In the genomic region with DNA sequence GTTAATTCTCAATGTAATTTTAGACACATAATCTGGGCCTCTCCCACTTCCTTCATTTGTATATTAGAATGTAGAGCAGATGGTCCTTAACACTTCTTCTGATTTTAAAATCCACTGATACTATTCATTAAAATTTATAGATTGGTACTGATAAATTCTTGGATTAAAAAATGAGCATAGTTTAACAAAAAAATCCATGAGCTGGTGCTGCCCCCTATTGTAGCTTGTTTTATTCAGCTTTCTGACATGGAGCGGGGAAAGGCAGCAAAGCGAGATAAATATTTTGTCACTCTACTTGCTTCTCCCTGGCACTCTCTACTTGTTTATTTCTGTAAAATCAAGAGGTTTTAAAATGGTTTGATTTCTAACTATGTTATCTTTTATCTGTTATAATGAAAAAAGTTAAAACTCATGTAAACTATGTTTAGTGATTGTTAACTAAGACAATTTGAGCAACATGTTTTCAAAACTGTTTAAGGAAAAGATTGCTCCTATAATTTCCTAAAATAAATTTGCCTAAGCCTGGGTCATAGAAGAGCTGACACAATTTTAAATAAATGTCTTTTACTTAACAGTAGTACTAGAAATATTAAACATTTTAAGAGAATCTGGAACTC, we compare ENCODE assay signal across 2 cellular contexts.
TF ChIP-seq lines count a peak whose summit lies in the region.

No MANE protein-coding gene starts in this region.

TF ChIP-seq in GM12878, 131 proteins besides CTCF, POLR2A, EP300 and RAD21 (continued from another document):
- TF ChIP-seq, protein P1, sequence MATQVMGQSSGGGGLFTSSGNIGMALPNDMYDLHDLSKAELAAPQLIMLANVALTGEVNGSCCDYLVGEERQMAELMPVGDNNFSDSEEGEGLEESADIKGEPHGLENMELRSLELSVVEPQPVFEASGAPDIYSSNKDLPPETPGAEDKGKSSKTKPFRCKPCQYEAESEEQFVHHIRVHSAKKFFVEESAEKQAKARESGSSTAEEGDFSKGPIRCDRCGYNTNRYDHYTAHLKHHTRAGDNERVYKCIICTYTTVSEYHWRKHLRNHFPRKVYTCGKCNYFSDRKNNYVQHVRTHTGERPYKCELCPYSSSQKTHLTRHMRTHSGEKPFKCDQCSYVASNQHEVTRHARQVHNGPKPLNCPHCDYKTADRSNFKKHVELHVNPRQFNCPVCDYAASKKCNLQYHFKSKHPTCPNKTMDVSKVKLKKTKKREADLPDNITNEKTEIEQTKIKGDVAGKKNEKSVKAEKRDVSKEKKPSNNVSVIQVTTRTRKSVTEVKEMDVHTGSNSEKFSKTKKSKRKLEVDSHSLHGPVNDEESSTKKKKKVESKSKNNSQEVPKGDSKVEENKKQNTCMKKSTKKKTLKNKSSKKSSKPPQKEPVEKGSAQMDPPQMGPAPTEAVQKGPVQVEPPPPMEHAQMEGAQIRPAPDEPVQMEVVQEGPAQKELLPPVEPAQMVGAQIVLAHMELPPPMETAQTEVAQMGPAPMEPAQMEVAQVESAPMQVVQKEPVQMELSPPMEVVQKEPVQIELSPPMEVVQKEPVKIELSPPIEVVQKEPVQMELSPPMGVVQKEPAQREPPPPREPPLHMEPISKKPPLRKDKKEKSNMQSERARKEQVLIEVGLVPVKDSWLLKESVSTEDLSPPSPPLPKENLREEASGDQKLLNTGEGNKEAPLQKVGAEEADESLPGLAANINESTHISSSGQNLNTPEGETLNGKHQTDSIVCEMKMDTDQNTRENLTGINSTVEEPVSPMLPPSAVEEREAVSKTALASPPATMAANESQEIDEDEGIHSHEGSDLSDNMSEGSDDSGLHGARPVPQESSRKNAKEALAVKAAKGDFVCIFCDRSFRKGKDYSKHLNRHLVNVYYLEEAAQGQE (IDR thresholded peaks at IDR 0.05; ENCODE audit: low read depth, low read length) = no peak
- TF ChIP-seq HDAC6 (IDR thresholded peaks at IDR 0.05; ENCODE audit: unreplicated experiment) (no peak), SREBF2 (IDR thresholded peaks at IDR 0.05; ENCODE audit: low read length) (no peak), CHD4 (IDR thresholded peaks at IDR 0.05) (no peak), SMAD5 (IDR thresholded peaks at IDR 0.05; ENCODE audit: low read depth) (no peak), DPF2 (IDR thresholded peaks at IDR 0.05) (no peak), JUNB (IDR thresholded peaks at IDR 0.05) (no peak), MYB (IDR thresholded peaks at IDR 0.05; ENCODE audit: borderline replicate concordance, low read depth, low read length) (no peak), TCF12 (IDR thresholded peaks at IDR 0.05; ENCODE audit: low read depth, low read length) (no peak), BRCA1 (IDR thresholded peaks at IDR 0.05; ENCODE audit: low read depth, low read length) (no peak), PAX5 (IDR thresholded peaks at IDR 0.05; ENCODE audit: borderline replicate concordance, low read depth, low read length) (no peak)
- TF ChIP-seq, protein P2, sequence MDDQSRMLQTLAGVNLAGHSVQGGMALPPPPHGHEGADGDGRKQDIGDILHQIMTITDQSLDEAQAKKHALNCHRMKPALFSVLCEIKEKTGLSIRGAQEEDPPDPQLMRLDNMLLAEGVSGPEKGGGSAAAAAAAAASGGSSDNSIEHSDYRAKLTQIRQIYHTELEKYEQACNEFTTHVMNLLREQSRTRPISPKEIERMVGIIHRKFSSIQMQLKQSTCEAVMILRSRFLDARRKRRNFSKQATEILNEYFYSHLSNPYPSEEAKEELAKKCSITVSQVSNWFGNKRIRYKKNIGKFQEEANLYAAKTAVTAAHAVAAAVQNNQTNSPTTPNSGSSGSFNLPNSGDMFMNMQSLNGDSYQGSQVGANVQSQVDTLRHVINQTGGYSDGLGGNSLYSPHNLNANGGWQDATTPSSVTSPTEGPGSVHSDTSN (IDR thresholded peaks at IDR 0.05; ENCODE audit: insufficient replicate concordance, low read depth, low read length) = no peak
- TF ChIP-seq, protein P3, sequence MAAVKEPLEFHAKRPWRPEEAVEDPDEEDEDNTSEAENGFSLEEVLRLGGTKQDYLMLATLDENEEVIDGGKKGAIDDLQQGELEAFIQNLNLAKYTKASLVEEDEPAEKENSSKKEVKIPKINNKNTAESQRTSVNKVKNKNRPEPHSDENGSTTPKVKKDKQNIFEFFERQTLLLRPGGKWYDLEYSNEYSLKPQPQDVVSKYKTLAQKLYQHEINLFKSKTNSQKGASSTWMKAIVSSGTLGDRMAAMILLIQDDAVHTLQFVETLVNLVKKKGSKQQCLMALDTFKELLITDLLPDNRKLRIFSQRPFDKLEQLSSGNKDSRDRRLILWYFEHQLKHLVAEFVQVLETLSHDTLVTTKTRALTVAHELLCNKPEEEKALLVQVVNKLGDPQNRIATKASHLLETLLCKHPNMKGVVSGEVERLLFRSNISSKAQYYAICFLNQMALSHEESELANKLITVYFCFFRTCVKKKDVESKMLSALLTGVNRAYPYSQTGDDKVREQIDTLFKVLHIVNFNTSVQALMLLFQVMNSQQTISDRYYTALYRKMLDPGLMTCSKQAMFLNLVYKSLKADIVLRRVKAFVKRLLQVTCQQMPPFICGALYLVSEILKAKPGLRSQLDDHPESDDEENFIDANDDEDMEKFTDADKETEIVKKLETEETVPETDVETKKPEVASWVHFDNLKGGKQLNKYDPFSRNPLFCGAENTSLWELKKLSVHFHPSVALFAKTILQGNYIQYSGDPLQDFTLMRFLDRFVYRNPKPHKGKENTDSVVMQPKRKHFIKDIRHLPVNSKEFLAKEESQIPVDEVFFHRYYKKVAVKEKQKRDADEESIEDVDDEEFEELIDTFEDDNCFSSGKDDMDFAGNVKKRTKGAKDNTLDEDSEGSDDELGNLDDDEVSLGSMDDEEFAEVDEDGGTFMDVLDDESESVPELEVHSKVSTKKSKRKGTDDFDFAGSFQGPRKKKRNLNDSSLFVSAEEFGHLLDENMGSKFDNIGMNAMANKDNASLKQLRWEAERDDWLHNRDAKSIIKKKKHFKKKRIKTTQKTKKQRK (IDR thresholded peaks at IDR 0.05; ENCODE audit: low read depth, low read length) = no peak
- TF ChIP-seq, protein P4, sequence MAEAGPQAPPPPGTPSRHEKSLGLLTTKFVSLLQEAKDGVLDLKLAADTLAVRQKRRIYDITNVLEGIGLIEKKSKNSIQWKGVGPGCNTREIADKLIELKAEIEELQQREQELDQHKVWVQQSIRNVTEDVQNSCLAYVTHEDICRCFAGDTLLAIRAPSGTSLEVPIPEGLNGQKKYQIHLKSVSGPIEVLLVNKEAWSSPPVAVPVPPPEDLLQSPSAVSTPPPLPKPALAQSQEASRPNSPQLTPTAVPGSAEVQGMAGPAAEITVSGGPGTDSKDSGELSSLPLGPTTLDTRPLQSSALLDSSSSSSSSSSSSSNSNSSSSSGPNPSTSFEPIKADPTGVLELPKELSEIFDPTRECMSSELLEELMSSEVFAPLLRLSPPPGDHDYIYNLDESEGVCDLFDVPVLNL (IDR thresholded peaks at IDR 0.05; ENCODE audit: low read depth, low read length) = no peak
- TF ChIP-seq, protein P5, sequence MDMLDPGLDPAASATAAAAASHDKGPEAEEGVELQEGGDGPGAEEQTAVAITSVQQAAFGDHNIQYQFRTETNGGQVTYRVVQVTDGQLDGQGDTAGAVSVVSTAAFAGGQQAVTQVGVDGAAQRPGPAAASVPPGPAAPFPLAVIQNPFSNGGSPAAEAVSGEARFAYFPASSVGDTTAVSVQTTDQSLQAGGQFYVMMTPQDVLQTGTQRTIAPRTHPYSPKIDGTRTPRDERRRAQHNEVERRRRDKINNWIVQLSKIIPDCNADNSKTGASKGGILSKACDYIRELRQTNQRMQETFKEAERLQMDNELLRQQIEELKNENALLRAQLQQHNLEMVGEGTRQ (IDR thresholded peaks at IDR 0.05; ENCODE audit: borderline replicate concordance, low read depth, low read length) = no peak

TF ChIP-seq in liver, 16 proteins besides CTCF, POLR2A, EP300 and RAD21 (continued from another document):
- TF ChIP-seq, protein P6, sequence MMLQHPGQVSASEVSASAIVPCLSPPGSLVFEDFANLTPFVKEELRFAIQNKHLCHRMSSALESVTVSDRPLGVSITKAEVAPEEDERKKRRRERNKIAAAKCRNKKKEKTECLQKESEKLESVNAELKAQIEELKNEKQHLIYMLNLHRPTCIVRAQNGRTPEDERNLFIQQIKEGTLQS (IDR thresholded peaks at IDR 0.05) = no peak
- TF ChIP-seq, protein P1 (IDR thresholded peaks at IDR 0.05) = no peak
TF ChIP-seq in liver: peak in this region for 0.
